Comparison of ENCODE assay signal across 8 cellular contexts in genomic region chr20:35954200-35954906, GRCh38. TPM values are rescaled to one million over a fixed set of nuclear protein-coding genes. Genes with fewer than 3 reads are reported as not detected.
A peak's percentile ranks its signal among the peaks of the same experiment; 100 is the strongest.
DNase-seq lines count a peak whose midpoint lies in the region; ATAC-seq and TF ChIP-seq lines count a peak whose summit lies in the region.

Gene SCAND1, minus strand, starts transcription at chr20:35954502. Its CDS starts 218 bp downstream, at chr20:35954284.

- peak; percentile 70 to 72 for TF ChIP-seq POLR2A in tibial nerve (IDR thresholded peaks at IDR 0.05)

- H3K4me2 ChIP-seq in parathyroid adenoma (ENCODE audit: low read length) = peak within 1 kb of the TSS; percentile 94

- peaks cover 9% of the 10 kb centered on the region for H3K36me3 Mint-ChIP-seq in activated naive CD8-positive, alpha-beta T cell treated with anti-CD3 and anti-CD28 coated beads, Interleukin-2, amount 50 U/mL, for 24 hours (ENCODE audit: low read depth)

- H3K4me3 ChIP-seq in GM12875 (ENCODE audit: low read depth, low read length) (peak within 1 kb of the TSS; percentile 96), parathyroid adenoma (ENCODE audit: low read depth, low read length) (peak within 1 kb of the TSS; percentile 94), tibial nerve (peak within 1 kb of the TSS; percentile 66 to 99 (median 96))

- no peaks in the 10 kb centered on the region for H3K27me3 Mint-ChIP-seq in activated naive CD8-positive, alpha-beta T cell treated with anti-CD3 and anti-CD28 coated beads, Interleukin-2, amount 50 U/mL, for 24 hours

- H3K36me3 ChIP-seq in parathyroid adenoma (ENCODE audit: control insufficient read depth, insufficient read depth, low read length) (no peaks in the 10 kb centered on the region), tibial nerve (peaks cover 0 to 4% (median 0%) of the 10 kb centered on the region in 3 donors)

- H3K9me3 ChIP-seq in parathyroid adenoma (ENCODE audit: control insufficient read depth, low read length) = no peaks in the 10 kb centered on the region
- H3K9me3 ChIP-seq in tibial nerve = no peaks in the 10 kb centered on the region

- peak; percentile 89 for DNase-seq in NCI-H1417 treated with DMSO at 0.1 percent for 48 hours (lab: John Stamatoyannopoulos, UW)
- DNase-seq in SW480 (ENCODE audit: low spot score) = peak; percentile 100
- DNase-seq in activated naive CD8-positive, alpha-beta T cell treated with anti-CD3 and anti-CD28 coated beads, Interleukin-2, amount 50 U/mL, for 24 hours = peak; percentile 96
- peak; percentile 97 for DNase-seq in Right ventricle myocardium superior
- DNase-seq in tibial nerve (ENCODE audit: low spot score in 2 of 2) = peak; percentile 85 to 89

- H3K4me1 Mint-ChIP-seq in activated naive CD8-positive, alpha-beta T cell treated with anti-CD3 and anti-CD28 coated beads, Interleukin-2, amount 50 U/mL, for 24 hours = peaks cover 20% of the 10 kb centered on the region

- H3K79me2 ChIP-seq in parathyroid adenoma = no peaks in the 10 kb centered on the region

- H3K9ac ChIP-seq in parathyroid adenoma = peak within 1 kb of the TSS; percentile 87

- peaks cover 6% of the 10 kb centered on the region for H3K9me3 Mint-ChIP-seq in activated naive CD8-positive, alpha-beta T cell treated with anti-CD3 and anti-CD28 coated beads, Interleukin-2, amount 50 U/mL, for 24 hours

- ATAC-seq in HG02798 (IDR thresholded peaks at IDR 0.05; ENCODE audit: poor library complexity, unreplicated experiment) (peak; percentile 93), Right ventricle myocardium superior (ENCODE audit: poor library complexity) (peak; percentile 94)
- ATAC-seq in activated naive CD8-positive, alpha-beta T cell treated with anti-CD3 and anti-CD28 coated beads, Interleukin-2, amount 50 U/mL, for 24 hours = peak; percentile 95

- H3K27me3 ChIP-seq in parathyroid adenoma (ENCODE audit: control insufficient read depth, insufficient read depth, low read length) (no peaks in the 10 kb centered on the region), tibial nerve (no peaks in the 10 kb centered on the region)

- H3K4me1 ChIP-seq in parathyroid adenoma = peaks cover 10% of the 10 kb centered on the region
- H3K4me1 ChIP-seq in tibial nerve = peaks cover 0 to 26% (median 24%) of the 10 kb centered on the region in 4 donors

- TF ChIP-seq EP300 in tibial nerve (IDR thresholded peaks at IDR 0.05) = peak; percentile 90 to 93

- peak within 1 kb of the TSS; percentile 92 for H2AFZ ChIP-seq in parathyroid adenoma

- peak within 1 kb of the TSS; percentile 99 for H3K27ac Mint-ChIP-seq in activated naive CD8-positive, alpha-beta T cell treated with anti-CD3 and anti-CD28 coated beads, Interleukin-2, amount 50 U/mL, for 24 hours

- WGBS in tibial nerve, 2 donors = 1% methylated on average over 18 to 19 of the region's 76 CpGs

- intact Hi-C loops in Right ventricle myocardium superior (cut with DNase I) = no loop called here

- peak within 1 kb of the TSS; percentile 98 for H3K27ac ChIP-seq in parathyroid adenoma
- H3K27ac ChIP-seq in tibial nerve = peak within 1 kb of the TSS; percentile 90 to 99 (median 98)

- H3K4me3 Mint-ChIP-seq in activated naive CD8-positive, alpha-beta T cell treated with anti-CD3 and anti-CD28 coated beads, Interleukin-2, amount 50 U/mL, for 24 hours = peak within 1 kb of the TSS; percentile 99

- TF ChIP-seq CTCF in GM12875 (IDR thresholded peaks at IDR 0.05; ENCODE audit: borderline replicate concordance, insufficient read depth, low read depth, low read length) (peak; percentile 98), parathyroid adenoma (IDR thresholded peaks at IDR 0.05) (peak; percentile 99), tibial nerve (IDR thresholded peaks at IDR 0.05) (peak; percentile 96 to 100 (median 98))

RNA-seq across cellular contexts. Expression of gene SCAND1, which starts in this region (rescaled TPM):
- total RNA-seq in Right ventricle myocardium superior (37.9 TPM), tibial nerve (100 to 1,000 TPM; 120 to 224 (median 151) TPM)

Comparison
In these comparisons a context has a peak if more than half of its experiments do, and no peak if none do; other contexts are left out.
1. Peak in every context shown above with its lines: DNase-seq, ATAC-seq, H3K4me3 ChIP-seq and H3K27ac ChIP-seq.